ENCODE assay signal across 1 cellular context in the genomic region with DNA sequence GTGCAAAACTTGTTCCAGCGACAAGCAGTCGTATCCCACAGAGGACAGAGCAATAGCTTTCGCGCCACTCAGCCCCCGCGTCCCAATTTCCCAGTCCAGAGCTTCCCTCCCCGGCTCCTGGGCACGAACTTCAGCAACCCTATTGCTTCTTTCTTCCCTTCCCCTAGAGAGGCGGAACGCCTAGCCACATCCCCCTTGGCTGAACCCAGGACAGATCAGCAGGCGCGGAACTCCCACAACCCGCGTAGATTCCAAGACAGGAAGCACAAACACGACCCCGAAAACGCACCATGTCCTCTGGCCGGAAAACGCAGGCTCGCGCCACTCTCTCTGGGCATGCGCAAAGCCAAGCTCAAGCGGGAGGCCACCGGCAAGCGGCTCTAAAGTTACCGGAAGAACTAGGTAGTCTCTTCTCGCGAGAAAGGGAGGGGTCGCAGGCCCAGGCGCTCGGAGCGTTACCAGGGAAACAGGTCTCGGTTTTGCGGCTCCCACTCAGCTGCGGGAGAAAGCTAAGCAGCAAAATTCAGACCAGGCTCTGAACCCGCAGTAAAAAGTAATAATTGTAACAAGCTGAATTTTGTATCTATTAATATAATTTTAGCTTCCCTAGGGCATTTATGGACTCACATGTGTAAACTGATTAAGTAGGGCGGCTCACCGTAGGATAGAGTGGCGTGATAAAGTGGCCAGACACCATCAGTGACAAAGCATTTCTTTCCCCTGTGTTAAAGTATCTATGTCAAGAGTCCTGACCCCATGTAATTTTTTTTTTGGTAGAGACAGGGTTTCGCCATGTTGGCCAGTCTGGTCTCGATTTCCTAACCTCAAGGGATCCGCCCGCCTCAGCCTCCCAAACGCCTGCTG.
TF ChIP-seq lines count a peak whose summit lies in the region.

A gene (minus strand): TSS at position 323 of the 864 bp plus-strand sequence. CDS start 31 bp downstream, at position 292.

TF ChIP-seq in K562, 482 proteins besides CTCF, POLR2A, EP300 and RAD21 (continued from another document):
- TF ChIP-seq, protein P1, sequence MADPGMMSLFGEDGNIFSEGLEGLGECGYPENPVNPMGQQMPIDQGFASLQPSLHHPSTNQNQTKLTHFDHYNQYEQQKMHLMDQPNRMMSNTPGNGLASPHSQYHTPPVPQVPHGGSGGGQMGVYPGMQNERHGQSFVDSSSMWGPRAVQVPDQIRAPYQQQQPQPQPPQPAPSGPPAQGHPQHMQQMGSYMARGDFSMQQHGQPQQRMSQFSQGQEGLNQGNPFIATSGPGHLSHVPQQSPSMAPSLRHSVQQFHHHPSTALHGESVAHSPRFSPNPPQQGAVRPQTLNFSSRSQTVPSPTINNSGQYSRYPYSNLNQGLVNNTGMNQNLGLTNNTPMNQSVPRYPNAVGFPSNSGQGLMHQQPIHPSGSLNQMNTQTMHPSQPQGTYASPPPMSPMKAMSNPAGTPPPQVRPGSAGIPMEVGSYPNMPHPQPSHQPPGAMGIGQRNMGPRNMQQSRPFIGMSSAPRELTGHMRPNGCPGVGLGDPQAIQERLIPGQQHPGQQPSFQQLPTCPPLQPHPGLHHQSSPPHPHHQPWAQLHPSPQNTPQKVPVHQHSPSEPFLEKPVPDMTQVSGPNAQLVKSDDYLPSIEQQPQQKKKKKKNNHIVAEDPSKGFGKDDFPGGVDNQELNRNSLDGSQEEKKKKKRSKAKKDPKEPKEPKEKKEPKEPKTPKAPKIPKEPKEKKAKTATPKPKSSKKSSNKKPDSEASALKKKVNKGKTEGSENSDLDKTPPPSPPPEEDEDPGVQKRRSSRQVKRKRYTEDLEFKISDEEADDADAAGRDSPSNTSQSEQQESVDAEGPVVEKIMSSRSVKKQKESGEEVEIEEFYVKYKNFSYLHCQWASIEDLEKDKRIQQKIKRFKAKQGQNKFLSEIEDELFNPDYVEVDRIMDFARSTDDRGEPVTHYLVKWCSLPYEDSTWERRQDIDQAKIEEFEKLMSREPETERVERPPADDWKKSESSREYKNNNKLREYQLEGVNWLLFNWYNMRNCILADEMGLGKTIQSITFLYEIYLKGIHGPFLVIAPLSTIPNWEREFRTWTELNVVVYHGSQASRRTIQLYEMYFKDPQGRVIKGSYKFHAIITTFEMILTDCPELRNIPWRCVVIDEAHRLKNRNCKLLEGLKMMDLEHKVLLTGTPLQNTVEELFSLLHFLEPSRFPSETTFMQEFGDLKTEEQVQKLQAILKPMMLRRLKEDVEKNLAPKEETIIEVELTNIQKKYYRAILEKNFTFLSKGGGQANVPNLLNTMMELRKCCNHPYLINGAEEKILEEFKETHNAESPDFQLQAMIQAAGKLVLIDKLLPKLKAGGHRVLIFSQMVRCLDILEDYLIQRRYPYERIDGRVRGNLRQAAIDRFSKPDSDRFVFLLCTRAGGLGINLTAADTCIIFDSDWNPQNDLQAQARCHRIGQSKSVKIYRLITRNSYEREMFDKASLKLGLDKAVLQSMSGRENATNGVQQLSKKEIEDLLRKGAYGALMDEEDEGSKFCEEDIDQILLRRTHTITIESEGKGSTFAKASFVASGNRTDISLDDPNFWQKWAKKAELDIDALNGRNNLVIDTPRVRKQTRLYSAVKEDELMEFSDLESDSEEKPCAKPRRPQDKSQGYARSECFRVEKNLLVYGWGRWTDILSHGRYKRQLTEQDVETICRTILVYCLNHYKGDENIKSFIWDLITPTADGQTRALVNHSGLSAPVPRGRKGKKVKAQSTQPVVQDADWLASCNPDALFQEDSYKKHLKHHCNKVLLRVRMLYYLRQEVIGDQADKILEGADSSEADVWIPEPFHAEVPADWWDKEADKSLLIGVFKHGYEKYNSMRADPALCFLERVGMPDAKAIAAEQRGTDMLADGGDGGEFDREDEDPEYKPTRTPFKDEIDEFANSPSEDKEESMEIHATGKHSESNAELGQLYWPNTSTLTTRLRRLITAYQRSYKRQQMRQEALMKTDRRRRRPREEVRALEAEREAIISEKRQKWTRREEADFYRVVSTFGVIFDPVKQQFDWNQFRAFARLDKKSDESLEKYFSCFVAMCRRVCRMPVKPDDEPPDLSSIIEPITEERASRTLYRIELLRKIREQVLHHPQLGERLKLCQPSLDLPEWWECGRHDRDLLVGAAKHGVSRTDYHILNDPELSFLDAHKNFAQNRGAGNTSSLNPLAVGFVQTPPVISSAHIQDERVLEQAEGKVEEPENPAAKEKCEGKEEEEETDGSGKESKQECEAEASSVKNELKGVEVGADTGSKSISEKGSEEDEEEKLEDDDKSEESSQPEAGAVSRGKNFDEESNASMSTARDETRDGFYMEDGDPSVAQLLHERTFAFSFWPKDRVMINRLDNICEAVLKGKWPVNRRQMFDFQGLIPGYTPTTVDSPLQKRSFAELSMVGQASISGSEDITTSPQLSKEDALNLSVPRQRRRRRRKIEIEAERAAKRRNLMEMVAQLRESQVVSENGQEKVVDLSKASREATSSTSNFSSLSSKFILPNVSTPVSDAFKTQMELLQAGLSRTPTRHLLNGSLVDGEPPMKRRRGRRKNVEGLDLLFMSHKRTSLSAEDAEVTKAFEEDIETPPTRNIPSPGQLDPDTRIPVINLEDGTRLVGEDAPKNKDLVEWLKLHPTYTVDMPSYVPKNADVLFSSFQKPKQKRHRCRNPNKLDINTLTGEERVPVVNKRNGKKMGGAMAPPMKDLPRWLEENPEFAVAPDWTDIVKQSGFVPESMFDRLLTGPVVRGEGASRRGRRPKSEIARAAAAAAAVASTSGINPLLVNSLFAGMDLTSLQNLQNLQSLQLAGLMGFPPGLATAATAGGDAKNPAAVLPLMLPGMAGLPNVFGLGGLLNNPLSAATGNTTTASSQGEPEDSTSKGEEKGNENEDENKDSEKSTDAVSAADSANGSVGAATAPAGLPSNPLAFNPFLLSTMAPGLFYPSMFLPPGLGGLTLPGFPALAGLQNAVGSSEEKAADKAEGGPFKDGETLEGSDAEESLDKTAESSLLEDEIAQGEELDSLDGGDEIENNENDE (IDR thresholded peaks at IDR 0.05; ENCODE audit: low read depth, low read length): peak; percentile 44
- peak; percentile 96 for TF ChIP-seq CHD1 (IDR thresholded peaks at IDR 0.05; ENCODE audit: low read length)
- no peak for TF ChIP-seq HOXB6 (CRISPR knock-in tag; IDR thresholded peaks at IDR 0.05; ENCODE audit: borderline replicate concordance)
- no peak for TF ChIP-seq KLF13 (tag; IDR thresholded peaks at IDR 0.05; ENCODE audit: borderline replicate concordance, low read depth)
- no peak for TF ChIP-seq TOE1 (IDR thresholded peaks at IDR 0.05; ENCODE audit: borderline replicate concordance)
- TF ChIP-seq TOE1 (CRISPR knock-in tag; IDR thresholded peaks at IDR 0.05; ENCODE audit: borderline replicate concordance, low read depth): no peak
- no peak for TF ChIP-seq PTRF (tag; IDR thresholded peaks at IDR 0.05)
- peak; percentile 59; the same call in 1 of the 2 replicates for TF ChIP-seq PHF21A (IDR thresholded peaks at IDR 0.05; ENCODE audit: borderline replicate concordance, low read depth)
TF ChIP-seq in K562: peak in this region for 224.
